ENCODE assay signal across 8 cellular contexts in genomic region chr17:48610282-48611211, GRCh38. TPM values are rescaled to one million over a fixed set of nuclear protein-coding genes. Genes with fewer than 3 reads are reported as not detected.
DNase-seq lines count a peak whose midpoint lies in the region; ATAC-seq and TF ChIP-seq lines count a peak whose summit lies in the region.

HOXB7 (minus strand) TSS chr17:48611017; CDS start chr17:48610918, 99 bp downstream.

- H3K9me3 ChIP-seq in esophagus muscularis mucosa (no peaks in the 10 kb centered on the region), uterus (no peaks in the 10 kb centered on the region)

- CTCF ChIA-PET in activated CD8-positive, alpha-beta T cell treated with anti-CD3 and anti-CD28 coated beads for 36 hours (lab: Charles Lee) = interaction anchor here (0.6 to 6.3 kb wide), 6 partner anchors 16 to 302 kb away, joined by 3 to 45 read pairs (median 4); partner anchors contain the start of gene HOXB5

- peaks cover 30% of the 10 kb centered on the region for H3K4me1 Mint-ChIP-seq in activated CD8-positive, alpha-beta T cell treated with anti-CD3 and anti-CD28 coated beads for 36 hours (ENCODE audit: low read depth)
- peaks cover 37 to 41% of the 10 kb centered on the region in 2 donors for H3K4me1 Mint-ChIP-seq in natural killer cell treated with Interleukin-12 subunit alpha and Interleukin-12 subunit beta and Interleukin-15 and Interleukin-18, amount 100 ng/mL, for 72 hours (ENCODE audit: low read depth in 2 of 2)

- POLR2A ChIA-PET in activated CD8-positive, alpha-beta T cell treated with anti-CD3 and anti-CD28 coated beads for 36 hours (lab: Charles Lee) = interaction anchor here (1.0 kb wide), 1 partner anchor 15 kb away, joined by 4 read pairs; no protein-coding TSS in a partner anchor

- H3K4me3 Mint-ChIP-seq in activated CD8-positive, alpha-beta T cell treated with anti-CD3 and anti-CD28 coated beads for 36 hours = peak within 1 kb of the TSS; percentile 88
- H3K4me3 Mint-ChIP-seq in natural killer cell treated with Interleukin-12 subunit alpha and Interleukin-12 subunit beta and Interleukin-15 and Interleukin-18, amount 100 ng/mL, for 72 hours = peak within 1 kb of the TSS; percentile 85

- no peaks in the 10 kb centered on the region for H3K36me3 Mint-ChIP-seq in activated CD8-positive, alpha-beta T cell treated with anti-CD3 and anti-CD28 coated beads for 36 hours (ENCODE audit: low read depth)
- no peaks in the 10 kb centered on the region for H3K36me3 Mint-ChIP-seq in natural killer cell treated with Interleukin-12 subunit alpha and Interleukin-12 subunit beta and Interleukin-15 and Interleukin-18, amount 100 ng/mL, for 72 hours

- TF ChIP-seq POLR2A in esophagus muscularis mucosa (IDR thresholded peaks at IDR 0.05; ENCODE audit: low read depth) (no peak), uterus (IDR thresholded peaks at IDR 0.05) (no peak)

- no peak for TF ChIP-seq CTCF in activated CD8-positive, alpha-beta T cell treated with anti-CD3 and anti-CD28 coated beads for 36 hours (IDR thresholded peaks at IDR 0.05)
- TF ChIP-seq CTCF in esophagus muscularis mucosa (IDR thresholded peaks at IDR 0.05) (no peak), uterus (IDR thresholded peaks at IDR 0.05) (no peak)

- intact Hi-C loops in activated CD8-positive, alpha-beta T cell treated with anti-CD3 and anti-CD28 coated beads for 36 hours (cut with micrococcal nuclease) = loop anchor here (10.0 kb wide), 1 partner anchor 114 kb away; the partner anchor contains the start of genes HOXB13, PRAC1 and PRAC2
- intact Hi-C loops in esophagus muscularis mucosa (cut with DNase I) (no loop called here), uterus (cut with DNase I; ENCODE audit: low total_unique reads) (no loop called here)

- H3K9me3 Mint-ChIP-seq in activated CD8-positive, alpha-beta T cell treated with anti-CD3 and anti-CD28 coated beads for 36 hours = no peaks in the 10 kb centered on the region
- no peaks in the 10 kb centered on the region for H3K9me3 Mint-ChIP-seq in natural killer cell treated with Interleukin-12 subunit alpha and Interleukin-12 subunit beta and Interleukin-15 and Interleukin-18, amount 100 ng/mL, for 72 hours

- WGBS in esophagus muscularis mucosa = 1% methylated on average over 66 of the region's 79 CpGs

- H3K27me3 ChIP-seq in esophagus muscularis mucosa = peaks cover 36 to 100% (median 92%) of the 10 kb centered on the region in 4 donors
- peaks cover 35 to 86% of the 10 kb centered on the region in 2 donors for H3K27me3 ChIP-seq in uterus

- H3K27ac ChIP-seq in esophagus muscularis mucosa (replicated peaks in 1 of 4) (peak within 1 kb of the TSS in 2 of 4 donors; percentile 16 to 20), uterus (peak within 1 kb of the TSS; percentile 43 to 75)

- peak; percentile 29 for ATAC-seq in activated CD8-positive, alpha-beta T cell treated with anti-CD3 and anti-CD28 coated beads for 36 hours
- peak; percentile 66 to 75 for ATAC-seq in natural killer cell treated with Interleukin-12 subunit alpha and Interleukin-12 subunit beta and Interleukin-15 and Interleukin-18, amount 100 ng/mL, for 72 hours
- ATAC-seq in GM21723 (IDR thresholded peaks at IDR 0.05; ENCODE audit: unreplicated experiment) = no peak

- H3K4me3 ChIP-seq in esophagus muscularis mucosa (peak within 1 kb of the TSS; percentile 45 to 63 (median 50)), uterus (peak within 1 kb of the TSS; percentile 27 to 42)

- DNase-seq in NOMO-1 treated with DMSO at 0.1 percent for 48 hours (lab: John Stamatoyannopoulos, UW; ENCODE audit: unreplicated experiment) (peak; percentile 12), NOMO-1 treated with dmso at 0.1 percent for 144 hours (lab: John Stamatoyannopoulos, UW; ENCODE audit: unreplicated experiment) (no peak), NCI-H2081 (lab: John Stamatoyannopoulos, UW) (peak; percentile 84 to 87), esophagus muscularis mucosa (ENCODE audit: extremely low spot score) (no peak), uterus (peak in 1 of 2 donors; percentile 72)
- peak; percentile 81 for DNase-seq in activated CD8-positive, alpha-beta T cell treated with anti-CD3 and anti-CD28 coated beads for 36 hours
- DNase-seq in natural killer cell treated with Interleukin-12 subunit alpha and Interleukin-12 subunit beta and Interleukin-15 and Interleukin-18, amount 100 ng/mL, for 72 hours (ENCODE audit: low spot score) = peak; percentile 84

- peaks cover 47 to 54% (median 52%) of the 10 kb centered on the region in 4 donors for H3K4me1 ChIP-seq in esophagus muscularis mucosa
- H3K4me1 ChIP-seq in uterus = peaks cover 0 to 16% of the 10 kb centered on the region in 2 donors

- peaks cover 73% of the 10 kb centered on the region for H3K27me3 Mint-ChIP-seq in activated CD8-positive, alpha-beta T cell treated with anti-CD3 and anti-CD28 coated beads for 36 hours
- H3K27me3 Mint-ChIP-seq in natural killer cell treated with Interleukin-12 subunit alpha and Interleukin-12 subunit beta and Interleukin-15 and Interleukin-18, amount 100 ng/mL, for 72 hours = peaks cover 35 to 36% of the 10 kb centered on the region in 2 donors

- TF ChIP-seq EP300 in esophagus muscularis mucosa (IDR thresholded peaks at IDR 0.05) = no peak

- peak within 1 kb of the TSS; percentile 63 for H3K27ac Mint-ChIP-seq in activated CD8-positive, alpha-beta T cell treated with anti-CD3 and anti-CD28 coated beads for 36 hours
- H3K27ac Mint-ChIP-seq in natural killer cell treated with Interleukin-12 subunit alpha and Interleukin-12 subunit beta and Interleukin-15 and Interleukin-18, amount 100 ng/mL, for 72 hours = peak within 1 kb of the TSS; percentile 81 to 94

- no peaks in the 10 kb centered on the region for H3K36me3 ChIP-seq in esophagus muscularis mucosa
- H3K36me3 ChIP-seq in uterus = no peaks in the 10 kb centered on the region

RNA-seq across cellular contexts. Expression of gene HOXB7, which starts in this region (rescaled TPM):
- total RNA-seq in activated CD8-positive, alpha-beta T cell treated with anti-CD3 and anti-CD28 coated beads for 36 hours = 1 to 10 TPM in 1 of 2 experiments, under 1 TPM in 1; 0.50 to 1.0 TPM
- total RNA-seq in esophagus muscularis mucosa = 1 to 10 TPM in 1 of 4 donors, under 1 TPM in 3; 0.52 to 1.7 (median 0.66) TPM
- 1 to 10 TPM; 1.1 to 2.7 TPM for total RNA-seq in natural killer cell treated with Interleukin-12 subunit alpha and Interleukin-12 subunit beta and Interleukin-15 and Interleukin-18, amount 100 ng/mL, for 72 hours
- total RNA-seq in uterus = 1 to 10 TPM in 3 of 4 donors, not detected in 1; 1.0 to 6.9 (median 3.5) TPM

Comparison
In these comparisons a context has a peak if more than half of its experiments do, and no peak if none do; other contexts are left out.
1. DNase-seq: peak in NOMO-1 treated with DMSO at 0.1 percent for 48 hours (single experiment), NCI-H2081 (2 of 2), activated CD8-positive, alpha-beta T cell treated with anti-CD3 and anti-CD28 coated beads for 36 hours (single experiment) and natural killer cell treated with Interleukin-12 subunit alpha and Interleukin-12 subunit beta and Interleukin-15 and Interleukin-18, amount 100 ng/mL, for 72 hours (single experiment); none in NOMO-1 treated with dmso at 0.1 percent for 144 hours (single experiment) and esophagus muscularis mucosa (single experiment).